Comparison of ENCODE assay signal across 17 cellular contexts in genomic region chr1:83515566-83516169, GRCh38.
A peak's percentile ranks its signal among the peaks of the same experiment; 100 is the strongest.
DNase-seq lines count a peak whose midpoint lies in the region; ATAC-seq and TF ChIP-seq lines count a peak whose summit lies in the region.
"Had no signal": no experiment of that assay in that cellular context is flagged by ENCODE, and none has a peak within 500 bp of the region (broad histone marks: within the 10 kb centered on the region; RNA-seq: fewer than 3 reads in every experiment).

No MANE protein-coding gene starts in this region.

- no peak for DNase-seq in activated T-cell treated with anti-CD3 and anti-CD28 coated beads, Interleukin-2, amount 50 U/mL, for 4 hours
- DNase-seq in activated T-cell treated with anti-CD3 and anti-CD28 coated beads for 4 hours (no peak), M059J (ENCODE audit: low read depth) (peak; percentile 68), mesothelial cell of epicardium (ENCODE audit: low spot score in 2 of 2, unreplicated experiment in 2 of 2) (no peak), GDM1 (lab: John Stamatoyannopoulos, UW) (no peak)
- no peak for DNase-seq in activated naive CD4-positive, alpha-beta T cell treated with anti-CD3 and anti-CD28 coated beads, Interleukin-2, amount 50 U/mL, for 72 hours (ENCODE audit: low spot score in 2 of 2)
- DNase-seq: activated gamma-delta T cell; CD4-positive, alpha-beta memory T cell; DMS153; effector memory CD8-positive, alpha-beta T cell; head of caudate nucleus; NCI-H1092; NCI-H2029 treated with DMSO at 0.1 percent for 48 hours; tibial artery had no signal

- TF ChIP-seq CTCF in mesothelial cell of epicardium (IDR thresholded peaks at IDR 0.05; ENCODE audit: unreplicated experiment): no peak

- no peaks in the 10 kb centered on the region for H3K9me3 Mint-ChIP-seq in activated T-cell treated with anti-CD3 and anti-CD28 coated beads, Interleukin-2, amount 50 U/mL, for 4 hours
- peaks cover 3 to 16% of the 10 kb centered on the region in 2 donors for H3K9me3 Mint-ChIP-seq in activated naive CD4-positive, alpha-beta T cell treated with anti-CD3 and anti-CD28 coated beads, Interleukin-2, amount 50 U/mL, for 72 hours
- H3K9me3 Mint-ChIP-seq in mesothelial cell of epicardium: no peaks in the 10 kb centered on the region
- H3K9me3 Mint-ChIP-seq: brain had no signal

- peak overlapping the region; percentile 61 to 88 for H3K27ac Mint-ChIP-seq in activated naive CD4-positive, alpha-beta T cell treated with anti-CD3 and anti-CD28 coated beads, Interleukin-2, amount 50 U/mL, for 72 hours
- peak overlapping the region; percentile 6 for H3K27ac Mint-ChIP-seq in mesothelial cell of epicardium
- H3K27ac Mint-ChIP-seq: CD4-positive, alpha-beta memory T cell; effector memory CD8-positive, alpha-beta T cell had no signal

- peak; percentile 59 to 83 for ATAC-seq in activated T-cell treated with anti-CD3 and anti-CD28 coated beads, Interleukin-2, amount 50 U/mL, for 4 hours
- peak; percentile 56 to 91 for ATAC-seq in activated naive CD4-positive, alpha-beta T cell treated with anti-CD3 and anti-CD28 coated beads, Interleukin-2, amount 50 U/mL, for 72 hours
- ATAC-seq in HG03457 (IDR thresholded peaks at IDR 0.05; ENCODE audit: unreplicated experiment): no peak
- ATAC-seq in HG03432 (IDR thresholded peaks at IDR 0.05; ENCODE audit: unreplicated experiment): no peak
- ATAC-seq: effector memory CD8-positive, alpha-beta T cell had no signal

- H3K4me3 Mint-ChIP-seq in activated T-cell treated with anti-CD3 and anti-CD28 coated beads, Interleukin-2, amount 50 U/mL, for 4 hours: no peak overlapping the region
- no peak overlapping the region for H3K4me3 Mint-ChIP-seq in mesothelial cell of epicardium
- H3K4me3 Mint-ChIP-seq: brain; CD4-positive, alpha-beta memory T cell; effector memory CD8-positive, alpha-beta T cell had no signal

- peaks cover 10% of the 10 kb centered on the region for H3K4me1 Mint-ChIP-seq in activated T-cell treated with anti-CD3 and anti-CD28 coated beads, Interleukin-2, amount 50 U/mL, for 4 hours (ENCODE audit: low read depth)
- H3K4me1 Mint-ChIP-seq in mesothelial cell of epicardium: peaks cover 33% of the 10 kb centered on the region

- no peaks in the 10 kb centered on the region for H3K36me3 Mint-ChIP-seq in activated T-cell treated with anti-CD3 and anti-CD28 coated beads, Interleukin-2, amount 50 U/mL, for 4 hours (ENCODE audit: insufficient read depth)
- H3K36me3 Mint-ChIP-seq in activated naive CD4-positive, alpha-beta T cell treated with anti-CD3 and anti-CD28 coated beads, Interleukin-2, amount 50 U/mL, for 72 hours: peaks cover 9 to 25% of the 10 kb centered on the region in 2 donors
- H3K36me3 Mint-ChIP-seq in mesothelial cell of epicardium: no peaks in the 10 kb centered on the region
- H3K36me3 Mint-ChIP-seq: brain; CD4-positive, alpha-beta memory T cell had no signal

- no peaks in the 10 kb centered on the region for H3K27me3 Mint-ChIP-seq in activated T-cell treated with anti-CD3 and anti-CD28 coated beads, Interleukin-2, amount 50 U/mL, for 4 hours (ENCODE audit: low read depth)
- no peaks in the 10 kb centered on the region for H3K27me3 Mint-ChIP-seq in mesothelial cell of epicardium (ENCODE audit: low read depth)
- H3K27me3 Mint-ChIP-seq: CD4-positive, alpha-beta memory T cell; effector memory CD8-positive, alpha-beta T cell had no signal

Comparison
In these comparisons a context has a peak if more than half of its experiments do, and no peak if none do; other contexts are left out.
1. ATAC-seq: peak in activated T-cell treated with anti-CD3 and anti-CD28 coated beads, Interleukin-2, amount 50 U/mL, for 4 hours (2 of 2) and activated naive CD4-positive, alpha-beta T cell treated with anti-CD3 and anti-CD28 coated beads, Interleukin-2, amount 50 U/mL, for 72 hours (2 of 2); none in HG03457 (single experiment) and HG03432 (single experiment).